15 cellular contexts compared by ENCODE assay signal in the genomic region with DNA sequence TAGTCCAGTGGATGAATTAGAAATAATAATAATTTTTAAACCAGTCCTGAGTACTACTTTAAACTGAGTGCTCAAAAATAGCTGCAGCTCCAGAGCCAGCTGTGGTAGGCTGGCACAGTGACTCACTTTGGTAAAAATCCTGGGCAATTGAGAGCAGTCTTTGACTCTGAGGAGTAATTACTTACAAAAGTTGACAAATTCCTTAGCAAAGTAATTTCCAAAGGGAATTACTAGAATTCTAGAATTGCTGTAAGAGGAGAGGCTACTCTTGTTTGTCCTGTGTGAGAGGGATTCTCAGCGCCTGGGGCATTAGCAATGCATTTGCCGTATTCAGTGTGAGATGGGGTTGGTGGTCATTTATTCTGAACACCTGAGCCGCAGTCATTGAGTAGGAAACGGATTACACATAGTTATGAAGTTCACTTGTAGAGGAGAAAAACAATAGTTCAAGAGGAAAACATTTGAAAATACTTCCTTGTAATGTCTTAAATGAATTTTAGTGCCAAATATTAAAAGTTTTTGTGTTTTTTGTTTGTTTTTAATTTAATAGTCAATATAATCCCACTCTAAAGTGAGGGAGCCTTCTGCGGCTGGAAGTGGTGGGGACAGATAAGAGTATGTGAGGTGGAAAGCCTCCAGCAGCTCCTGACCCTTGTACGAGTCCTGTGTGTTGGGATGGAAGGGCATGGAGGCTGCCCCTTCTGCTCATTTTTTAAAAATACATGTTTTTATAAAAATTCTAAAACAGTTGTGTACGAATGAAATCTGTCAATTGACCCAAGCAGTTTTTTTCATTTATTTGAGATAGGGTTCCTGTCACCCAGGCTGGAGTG. TPM values are rescaled to one million over a fixed set of nuclear protein-coding genes. Genes with fewer than 3 reads are reported as not detected.
A peak's percentile ranks its signal among the peaks of the same experiment; 100 is the strongest.
DNase-seq lines count a peak whose midpoint lies in the region; ATAC-seq and TF ChIP-seq lines count a peak whose summit lies in the region.
"Had no signal": no experiment of that assay in that cellular context is flagged by ENCODE, and none has a peak within 500 bp of the region (broad histone marks: within the 10 kb centered on the region; RNA-seq: fewer than 3 reads in every experiment).

No MANE protein-coding gene starts in this region.

- H3K4me3 ChIP-seq in heart left ventricle, result no peak overlapping the region
- no peak overlapping the region for H3K4me3 ChIP-seq in right cardiac atrium (ENCODE audit: low read length)
- H3K4me3 ChIP-seq in Caco-2 (ENCODE audit: low read depth, low read length), result no peak overlapping the region

- H3K4me1 ChIP-seq in heart left ventricle, result peaks cover 0 to 24% (median 7%) of the 10 kb centered on the region in 12 donors
- H3K4me1 ChIP-seq in right cardiac atrium (ENCODE audit: control insufficient read depth, insufficient read depth, low read length), result peaks cover 10% of the 10 kb centered on the region
- no peaks in the 10 kb centered on the region for H3K4me1 ChIP-seq in Caco-2

- H3K9me3 Mint-ChIP-seq in chondrocyte (ENCODE audit: low read depth), result no peaks in the 10 kb centered on the region
- no peaks in the 10 kb centered on the region for H3K9me3 Mint-ChIP-seq in nephron progenitor cell
- H3K9me3 Mint-ChIP-seq in Caco-2 (ENCODE audit: unreplicated experiment), result no peaks in the 10 kb centered on the region

- in situ Hi-C loops in GM13977 (cut with MboI; ENCODE audit: low pct_unique_long_range_greater_than_20kb, low sequenced_read_pairs, unreplicated experiment), result no loop called here

- POLR2A ChIA-PET in Caco-2 (lab: Charles Lee), result no interaction called here

- H3K27ac ChIP-seq in heart left ventricle (no peak overlapping the region), right cardiac atrium (ENCODE audit: low read length) (no peak overlapping the region)

- H3K36me3 ChIP-seq in heart left ventricle (peaks cover 0 to 96% (median 84%) of the 10 kb centered on the region in 9 donors), Caco-2 (ENCODE audit: control insufficient read depth, insufficient read depth, low read length) (peaks cover 6% of the 10 kb centered on the region)

- CTCF ChIA-PET in Caco-2 (lab: Charles Lee), result no interaction called here

- intact Hi-C loops in heart left ventricle (cut with DNase I), result no loop called here
- intact Hi-C loops in right cardiac atrium (cut with DNase I), result no loop called here
- intact Hi-C loops in Caco-2 (cut with micrococcal nuclease; ENCODE audit: unreplicated experiment), result no loop called here

- no peak for TF ChIP-seq POLR2A in heart left ventricle (IDR thresholded peaks at IDR 0.05)
- no peak for TF ChIP-seq POLR2A in erythroblast (IDR thresholded peaks at IDR 0.05; ENCODE audit: low read length)

- H3K27ac Mint-ChIP-seq in chondrocyte (ENCODE audit: unreplicated experiment) (peak overlapping the region; percentile 15), nephron progenitor cell (peak overlapping the region; percentile 61), Caco-2 (ENCODE audit: unreplicated experiment) (no peak overlapping the region)

- ATAC-seq in heart left ventricle (peak in 3 of 4 donors; percentile 48 to 51 (median 49)), right cardiac atrium (no peak)
- ATAC-seq: PC-3 had no signal

- peaks cover 23% of the 10 kb centered on the region for H3K4me1 Mint-ChIP-seq in chondrocyte (ENCODE audit: low read depth)
- peaks cover 4% of the 10 kb centered on the region for H3K4me1 Mint-ChIP-seq in nephron progenitor cell
- H3K4me1 Mint-ChIP-seq in Caco-2 (ENCODE audit: low read depth, unreplicated experiment), result no peaks in the 10 kb centered on the region

- H3K9me3 ChIP-seq in heart left ventricle, result no peaks in the 10 kb centered on the region
- no peaks in the 10 kb centered on the region for H3K9me3 ChIP-seq in right cardiac atrium (ENCODE audit: control insufficient read depth, low read length)
- H3K9me3 ChIP-seq in Caco-2, result no peaks in the 10 kb centered on the region

- H3K4me3 Mint-ChIP-seq in chondrocyte (ENCODE audit: unreplicated experiment) (no peak overlapping the region), nephron progenitor cell (no peak overlapping the region), Caco-2 (ENCODE audit: unreplicated experiment) (no peak overlapping the region)

- H3K27me3 ChIP-seq in heart left ventricle (no peaks in the 10 kb centered on the region), right cardiac atrium (ENCODE audit: control insufficient read depth, insufficient read depth) (no peaks in the 10 kb centered on the region), Caco-2 (replicated peaks; ENCODE audit: control insufficient read depth, insufficient read depth, low read length) (no peaks in the 10 kb centered on the region)

- H3K27me3 Mint-ChIP-seq in chondrocyte (ENCODE audit: low read depth) (no peaks in the 10 kb centered on the region), nephron progenitor cell (ENCODE audit: low read depth, poor library complexity) (no peaks in the 10 kb centered on the region), Caco-2 (ENCODE audit: insufficient read depth, unreplicated experiment) (no peaks in the 10 kb centered on the region)

- BruUV-seq in Caco-2 (replicated peaks; lab: Mats Ljungman, UMichigan), result no TSS peak

- 78 to 85% (median 84%) methylated on average over 7 of the region's 7 CpGs for WGBS in heart left ventricle, 4 donors
- WGBS in right cardiac atrium, result 74% methylated on average over 7 of the region's 7 CpGs

- peaks cover 26% of the 10 kb centered on the region for H3K36me3 Mint-ChIP-seq in chondrocyte (ENCODE audit: low read depth)
- H3K36me3 Mint-ChIP-seq in nephron progenitor cell (ENCODE audit: low read depth), result peaks cover 49% of the 10 kb centered on the region
- peaks cover 81% of the 10 kb centered on the region for H3K36me3 Mint-ChIP-seq in Caco-2 (ENCODE audit: insufficient read depth, unreplicated experiment)

- no peak for TF ChIP-seq CTCF in heart left ventricle (IDR thresholded peaks at IDR 0.05)
- no peak for TF ChIP-seq CTCF in chondrocyte (IDR thresholded peaks at IDR 0.05)
- no peak for TF ChIP-seq CTCF in nephron progenitor cell (IDR thresholded peaks at IDR 0.05)
- TF ChIP-seq CTCF in GM13977 (IDR thresholded peaks at IDR 0.05; ENCODE audit: extremely low read depth, insufficient read depth, missing control alignments), result no peak
- TF ChIP-seq CTCF in Caco-2 (IDR thresholded peaks at IDR 0.05; ENCODE audit: insufficient read depth in 1 of 2, low read depth in 1 of 2, low read length in 1 of 2, severe bottlenecking in 1 of 2, unreplicated experiment in 1 of 2), result no peak

- DNase-seq in heart left ventricle, result no peak
- no peak for DNase-seq in right cardiac atrium
- DNase-seq in chondrocyte (ENCODE audit: low spot score), result no peak
- no peak for DNase-seq in nephron progenitor cell
- no peak for DNase-seq in GM13977 (ENCODE audit: low spot score)
- no peak for DNase-seq in Caco-2
- no peak for DNase-seq in erythroblast (lab: John Stamatoyannopoulos, UW)
- DNase-seq in C1 segment of cervical spinal cord (lab: John Stamatoyannopoulos, UW), result no peak
- DNase-seq: DMS79 treated with DMSO at 0.1 percent for 48 hours, GDM1, GOT3, KBM-7, NCI-H1048, NCI-H446, PC-3 had no signal

RNA-seq across cellular contexts. Expression of a gene that starts 41.9 kb away (rescaled TPM):
- total RNA-seq in heart left ventricle (1 to 10 TPM in 6 of 9 donors, under 1 TPM in 3; 0.44 to 4.0 (median 1.3) TPM), right cardiac atrium (1 to 10 TPM; 1.2 to 2.3 (median 1.8) TPM), chondrocyte (1.3 to 1.8 TPM (median 1.5 TPM) in 3 replicates), Caco-2 (2022) (2.0 and 3.2 TPM in 2 replicates)
- polyA plus RNA-seq in heart left ventricle (1 to 10 TPM in 1 of 2 donors, under 1 TPM in 1; 0.55 to 1.6 TPM), right cardiac atrium (1.5 TPM)

Comparison
In these comparisons a context has a peak if more than half of its experiments do, and no peak if none do; other contexts are left out.
1. ATAC-seq: peak in heart left ventricle (3 of 4); none in right cardiac atrium (0 of 2).